In the genomic region with DNA sequence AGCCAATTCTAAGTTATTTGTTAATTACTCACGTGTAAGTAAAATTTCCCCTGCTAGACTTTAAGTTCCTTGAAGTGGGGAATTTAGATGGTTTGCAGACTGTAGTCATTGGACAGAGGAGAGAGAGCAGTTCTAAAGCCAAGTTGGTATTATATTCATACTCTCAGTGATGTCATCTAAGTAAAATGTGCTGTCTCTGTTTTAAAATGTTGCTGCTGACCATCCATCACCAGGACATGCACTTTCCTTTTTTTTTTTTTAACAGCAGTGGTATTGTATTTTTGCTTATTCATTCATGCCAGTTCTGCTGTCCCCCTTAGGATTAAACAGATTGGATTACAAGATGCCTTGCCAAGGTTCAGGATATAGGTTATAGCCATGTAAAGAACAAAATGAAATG, we compare ENCODE assay signal across 14 cellular contexts. TPM values are rescaled to one million over a fixed set of nuclear protein-coding genes. Genes with fewer than 3 reads are reported as not detected.
DNase-seq lines count a peak whose midpoint lies in the region; TF ChIP-seq lines count a peak whose summit lies in the region.
"Had no signal": no experiment of that assay in that cellular context is flagged by ENCODE, and none has a peak within 500 bp of the region (broad histone marks: within the 10 kb centered on the region; RNA-seq: fewer than 3 reads in every experiment).

No MANE protein-coding gene starts in this region.

- no peak overlapping the region for H2BK12ac ChIP-seq in trophoblast cell (ENCODE audit: low read length)

- no peak overlapping the region for H4K91ac ChIP-seq in trophoblast cell (ENCODE audit: low read depth, low read length)

- no peak overlapping the region for H3K18ac ChIP-seq in trophoblast cell (ENCODE audit: low read length)

- TF ChIP-seq CTCF in fibroblast of the aortic adventitia (IDR thresholded peaks at IDR 0.05; ENCODE audit: insufficient read depth, low read length) (no peak), GM13977 (IDR thresholded peaks at IDR 0.05; ENCODE audit: extremely low read depth, insufficient read depth, missing control alignments) (no peak)

- no peak overlapping the region for H3K4ac ChIP-seq in trophoblast cell (ENCODE audit: low read depth, low read length)

- H3K9ac ChIP-seq in adipocyte (ENCODE audit: low read length), result no peak overlapping the region
- no peak overlapping the region for H3K9ac ChIP-seq in trophoblast cell (ENCODE audit: low read length)

- DNase-seq in GM04504 (ENCODE audit: low read depth) (peak; percentile 27), adipocyte (ENCODE audit: low read depth) (peak; percentile 66), fibroblast of the aortic adventitia (ENCODE audit: low read depth) (peak; percentile 79), stromal cell of bone marrow (ENCODE audit: low read depth) (peak; percentile 58), GM13977 (ENCODE audit: low spot score) (no peak), NCI-H2029 treated with DMSO at 0.1 percent for 48 hours (lab: John Stamatoyannopoulos, UW) (no peak), trophoblast cell (no peak)
- DNase-seq in activated CD8-positive, alpha-beta memory T cell treated with anti-CD3 and anti-CD28 coated beads for 24 hours, result no peak
- DNase-seq: activated CD4-positive, alpha-beta T cell treated with anti-CD3 and anti-CD28 coated beads for 48 hours; effector CD4-positive, alpha-beta T cell; NCI-H1048; spleen; T-cell had no signal

- H2BK5ac ChIP-seq in trophoblast cell (ENCODE audit: low read depth, low read length, poor library complexity), result no peak overlapping the region

- H2AFZ ChIP-seq in trophoblast cell (ENCODE audit: insufficient read depth, low read length, poor library complexity), result no peak overlapping the region

- H3K36me3 ChIP-seq in adipocyte (ENCODE audit: control insufficient read depth, insufficient read depth, low read length, severe bottlenecking) (no peaks in the 10 kb centered on the region), trophoblast cell (ENCODE audit: control insufficient read depth in 1 of 2, insufficient read depth in 2 of 2, low read length in 2 of 2) (no peaks in the 10 kb centered on the region)
- H3K36me3 ChIP-seq: spleen had no signal

- H3K4me3 ChIP-seq in adipocyte (ENCODE audit: low read length) (no peak overlapping the region), fibroblast of the aortic adventitia (ENCODE audit: low read depth, low read length) (no peak overlapping the region), trophoblast cell (ENCODE audit: low read depth, low read length) (no peak overlapping the region)
- H3K4me3 ChIP-seq: spleen had no signal

- H3K27ac ChIP-seq in trophoblast cell (ENCODE audit: low read depth, low read length), result no peak overlapping the region
- H3K27ac ChIP-seq: HL-60, spleen had no signal

- H3K4me2 ChIP-seq in trophoblast cell (ENCODE audit: low read length), result no peak overlapping the region

- no peak overlapping the region for H3K23ac ChIP-seq in trophoblast cell (ENCODE audit: low read length)

- in situ Hi-C loops in GM13977 (cut with MboI; ENCODE audit: low pct_unique_long_range_greater_than_20kb, low sequenced_read_pairs, unreplicated experiment), result no loop called here

- H4K8ac ChIP-seq in trophoblast cell (ENCODE audit: low read depth, low read length), result no peak overlapping the region

- H4K12ac ChIP-seq in trophoblast cell (ENCODE audit: low read depth, low read length), result no peak overlapping the region

- H3K14ac ChIP-seq in trophoblast cell (ENCODE audit: low read length), result no peak overlapping the region

- H2BK120ac ChIP-seq in trophoblast cell (ENCODE audit: insufficient read depth, low read length, poor library complexity), result no peak overlapping the region

- WGBS in trophoblast cell (ENCODE audit: extremely low coverage, insufficient coverage, insufficient read length), result no CpG with 5 or more reads among the region's 1 CpG

- no peak overlapping the region for H2AK5ac ChIP-seq in trophoblast cell (ENCODE audit: low read length)

- peaks cover 4% of the 10 kb centered on the region for H3K79me2 ChIP-seq in trophoblast cell (ENCODE audit: control insufficient read depth, insufficient read depth, low read length, poor library complexity)

- peaks cover 5% of the 10 kb centered on the region for H3K79me1 ChIP-seq in trophoblast cell (ENCODE audit: low read length)

- H3K27me3 ChIP-seq in adipocyte (replicated peaks; ENCODE audit: control insufficient read depth, insufficient read depth, low read length), result no peaks in the 10 kb centered on the region
- peaks cover 9% of the 10 kb centered on the region for H3K27me3 ChIP-seq in trophoblast cell (ENCODE audit: insufficient read depth, low read length)

- H3K4me1 ChIP-seq in adipocyte (ENCODE audit: control insufficient read depth, insufficient read depth, low read length), result peaks cover 3% of the 10 kb centered on the region
- peaks cover 1 to 2% of the 10 kb centered on the region in 2 experiments for H3K4me1 ChIP-seq in trophoblast cell (ENCODE audit: control insufficient read depth in 1 of 2, insufficient read depth in 2 of 2, low read length in 2 of 2)

- H3K9me3 ChIP-seq in adipocyte (ENCODE audit: control insufficient read depth, low read length), result no peaks in the 10 kb centered on the region
- H3K9me3 ChIP-seq in trophoblast cell (ENCODE audit: insufficient read depth, low read depth, low read length), result no peaks in the 10 kb centered on the region
- H3K9me3 ChIP-seq: spleen had no signal

RNA-seq across cellular contexts. Expression of a gene that starts 2.3 kb away (rescaled TPM):
- 16.0 and 20.9 TPM in 2 replicates for total RNA-seq in fibroblast of the aortic adventitia (ENCODE audit: low replicate concordance)
- polyA plus RNA-seq in trophoblast cell (2013), result 2.7 and 3.4 TPM in 2 replicates

Comparison
In these comparisons a context has a peak if more than half of its experiments do, and no peak if none do; other contexts are left out.
1. DNase-seq: peak in GM04504 (single experiment), adipocyte (single experiment), fibroblast of the aortic adventitia (single experiment) and stromal cell of bone marrow (single experiment); none in activated CD8-positive, alpha-beta memory T cell treated with anti-CD3 and anti-CD28 coated beads for 24 hours (single experiment), GM13977 (single experiment), NCI-H2029 treated with DMSO at 0.1 percent for 48 hours (single experiment) and trophoblast cell (0 of 2).